17 cellular contexts compared by ENCODE assay signal in the genomic region with DNA sequence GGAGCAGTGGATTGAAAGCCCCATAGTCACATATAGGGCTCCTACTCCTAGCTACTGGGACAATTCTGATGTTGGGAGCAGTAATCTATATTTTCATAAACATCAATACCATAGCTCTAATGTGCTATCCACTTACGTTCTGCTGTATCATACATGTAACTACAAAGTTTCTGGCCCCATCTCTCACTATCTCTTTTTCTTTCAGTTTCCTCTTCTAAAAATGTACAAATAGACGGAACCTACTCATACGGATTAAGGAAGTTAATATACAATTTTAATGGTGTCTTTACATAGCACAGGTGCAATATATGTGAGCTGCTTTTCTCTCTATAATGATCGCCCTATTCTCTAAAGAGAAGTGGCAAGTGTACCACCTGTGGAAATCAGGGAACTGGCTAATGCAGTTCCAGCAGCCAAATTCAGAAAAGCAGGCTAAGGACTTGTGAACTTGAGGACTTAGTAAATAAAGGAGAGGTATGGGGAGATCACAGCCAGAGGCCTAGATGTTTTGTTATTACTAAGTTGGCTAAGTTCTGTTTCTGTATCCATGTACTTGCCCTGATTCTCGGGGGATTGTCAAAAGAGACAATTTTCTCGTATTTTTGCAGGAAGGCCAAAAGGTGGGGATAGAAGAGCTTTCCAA.
DNase-seq lines count a peak whose midpoint lies in the region; ATAC-seq lines count a peak whose summit lies in the region.
"Had no signal": no experiment of that assay in that cellular context is flagged by ENCODE, and none has a peak within 500 bp of the region (broad histone marks: within the 10 kb centered on the region; RNA-seq: fewer than 3 reads in every experiment).

No MANE protein-coding gene starts in this region.

- intact Hi-C loops in posterior vena cava (cut with DNase I): no loop called here

- DNase-seq in NCI-H748 (lab: John Stamatoyannopoulos, UW; ENCODE audit: unreplicated experiment) (peak; percentile 21), NCI-H748 treated with DMSO at 0.1 percent for 48 hours (lab: John Stamatoyannopoulos, UW) (no peak), posterior vena cava (ENCODE audit: low spot score) (no peak), DMS 273 treated with DMSO at 0.1 percent for 48 hours (lab: John Stamatoyannopoulos, UW) (no peak), T-helper 2 cell (no peak)
- DNase-seq in activated T-cell treated with anti-CD3 and anti-CD28 coated beads, Interleukin-2, amount 50 U/mL, for 48 hours: no peak
- DNase-seq: activated CD8-positive, alpha-beta memory T cell treated with anti-CD3 and anti-CD28 coated beads, Interleukin-2, amount 50 U/mL, for 4 hours; anterior cingulate cortex; DMS79; endodermal cell; hypothalamus; KBM-7; NCI-H526 treated with DMSO at 0.1 percent for 48 hours; T-helper 17 cell had no signal

- ATAC-seq in HG02678 (IDR thresholded peaks at IDR 0.05; ENCODE audit: unreplicated experiment): peak; percentile 80
- peak; percentile 81 for ATAC-seq in HG03469 (IDR thresholded peaks at IDR 0.05; ENCODE audit: unreplicated experiment)
- ATAC-seq: sciatic nerve, T-helper 17 cell had no signal
